ENCODE assay signal across 1 cellular context in genomic region chr2:239751719-239752355, GRCh38.
TF ChIP-seq lines count a peak whose summit lies in the region.

No MANE protein-coding gene starts in this region.

TF ChIP-seq in GM23338, 12 proteins besides CTCF, POLR2A, EP300 and RAD21 (continued from another document):
- TF ChIP-seq ZNF462 (CRISPR knock-in tag; IDR thresholded peaks at IDR 0.05), result no peak
- TF ChIP-seq ZNF114 (CRISPR knock-in tag; IDR thresholded peaks at IDR 0.05), result no peak
- TF ChIP-seq REST (IDR thresholded peaks at IDR 0.05; ENCODE audit: unreplicated experiment), result no peak
- TF ChIP-seq ZNF331 (CRISPR knock-in tag; IDR thresholded peaks at IDR 0.05; ENCODE audit: low read depth), result no peak
- TF ChIP-seq NANOG (IDR thresholded peaks at IDR 0.05; ENCODE audit: borderline replicate concordance), result no peak
